In the genomic region with DNA sequence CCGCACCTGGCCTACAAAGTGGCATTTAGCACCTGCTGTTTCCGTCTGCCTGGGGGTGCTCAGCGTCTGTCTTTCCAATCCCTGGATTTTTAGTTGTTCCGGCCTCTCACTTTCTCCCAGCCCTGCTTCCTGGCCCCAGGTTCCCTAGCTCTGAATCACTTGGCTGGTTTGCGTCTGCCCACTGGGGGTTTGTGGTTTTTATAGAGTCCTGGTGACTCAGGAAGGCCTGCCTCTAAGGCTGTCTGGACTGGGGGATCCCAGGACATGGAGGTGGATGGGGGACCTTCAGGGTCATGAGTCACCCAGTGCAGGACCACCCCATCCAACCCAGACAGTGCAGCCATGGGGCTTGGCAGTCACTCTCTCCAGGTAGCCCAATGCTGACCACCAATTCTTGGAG, we compare ENCODE assay signal across 10 cellular contexts. TPM values are rescaled to one million over a fixed set of nuclear protein-coding genes. Genes with fewer than 3 reads are reported as not detected.
DNase-seq lines count a peak whose midpoint lies in the region; TF ChIP-seq lines count a peak whose summit lies in the region.
"Had no signal": no experiment of that assay in that cellular context is flagged by ENCODE, and none has a peak within 500 bp of the region (broad histone marks: within the 10 kb centered on the region; RNA-seq: fewer than 3 reads in every experiment).

No MANE protein-coding gene starts in this region.

- no peaks in the 10 kb centered on the region for H3K36me3 ChIP-seq in uterus

- TF ChIP-seq POLR2A in uterus (IDR thresholded peaks at IDR 0.05), result no peak

- no peaks in the 10 kb centered on the region for H3K9me3 ChIP-seq in uterus

- peaks cover 0 to 9% of the 10 kb centered on the region in 2 donors for H3K4me1 ChIP-seq in uterus

- H3K27me3 ChIP-seq in uterus, result no peaks in the 10 kb centered on the region

- TF ChIP-seq CTCF in uterus (IDR thresholded peaks at IDR 0.05), result no peak

- in situ Hi-C loops in ACHN (cut with HindIII; ENCODE audit: low pct_ligation_motif_present, low pct_unique_long_range_greater_than_20kb, low sequenced_read_pairs), result no loop called here

- H3K27ac ChIP-seq in uterus, result peak overlapping the region in 1 of 2 donors; percentile 29

- intact Hi-C loops in uterus (cut with DNase I; ENCODE audit: low total_unique reads), result no loop called here

- H3K4me3 ChIP-seq in uterus, result no peak overlapping the region

- DNase-seq in ACHN, result peak; percentile 88
- peak; percentile 81 for DNase-seq in HS-27A (ENCODE audit: low read depth)
- peak; percentile 76 for DNase-seq in amniotic stem cell (lab: John Stamatoyannopoulos, UW)
- peak; percentile 96 for DNase-seq in iris pigment epithelial cell (ENCODE audit: low read depth)
- no peak for DNase-seq in GM19238 (ENCODE audit: insufficient read length, low spot score)
- DNase-seq in NOMO-1 treated with DMSO at 0.1 percent for 48 hours (lab: John Stamatoyannopoulos, UW; ENCODE audit: unreplicated experiment), result no peak
- DNase-seq in SIG-M5 treated with dmso at 0.1 percent for 504 hours (lab: John Stamatoyannopoulos, UW; ENCODE audit: unreplicated experiment), result no peak
- no peak for DNase-seq in uterus
- DNase-seq: posterior cingulate gyrus; stimulated activated naive B cell treated with anti-CD40 and anti-IgM and Interleukin-4, amounts not matched to agents 10 μg/mL and 1 μg/mL and 100 μg/mL, for 72 hours had no signal

RNA-seq across cellular contexts. Expression of a gene that starts 53.5 kb away (rescaled TPM):
- 10 to 100 TPM in 3 of 4 donors, 1 to 10 TPM in 1; 4.4 to 52.9 (median 39.0) TPM for total RNA-seq in uterus

RNA-seq across cellular contexts. Expression of a gene that starts 53.6 kb away (rescaled TPM):
- 10 to 100 TPM in 1 of 4 donors, 1 to 10 TPM in 3; 1.3 to 11.6 (median 6.6) TPM for total RNA-seq in uterus

Comparison
In these comparisons a context has a peak if more than half of its experiments do, and no peak if none do; other contexts are left out.
1. DNase-seq: peak in ACHN (single experiment), HS-27A (single experiment), amniotic stem cell (single experiment) and iris pigment epithelial cell (single experiment); none in GM19238 (single experiment), NOMO-1 treated with DMSO at 0.1 percent for 48 hours (single experiment), SIG-M5 treated with dmso at 0.1 percent for 504 hours (single experiment) and uterus (0 of 2).